In the genomic region with DNA sequence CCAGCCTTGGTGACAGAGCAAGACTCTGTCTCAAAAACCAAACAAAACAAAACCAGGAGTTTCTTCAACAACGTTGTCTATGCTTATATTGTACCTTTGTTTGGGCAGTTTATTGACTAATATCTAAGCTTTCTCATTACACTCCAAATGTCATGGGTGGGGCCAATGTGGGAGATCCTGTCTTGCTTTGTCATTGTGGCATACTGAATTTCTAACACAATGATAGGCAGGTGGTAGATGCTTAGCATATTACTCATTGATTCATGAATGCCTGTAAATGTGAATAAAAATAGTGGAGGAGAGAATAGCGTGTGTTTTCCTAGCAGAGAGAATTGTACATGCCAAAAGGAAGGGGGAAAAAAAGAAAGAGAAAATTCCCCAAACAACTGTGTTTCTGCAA, we compare ENCODE assay signal across 16 cellular contexts.
DNase-seq lines count a peak whose midpoint lies in the region; ATAC-seq and TF ChIP-seq lines count a peak whose summit lies in the region.
"Had no signal": no experiment of that assay in that cellular context is flagged by ENCODE, and none has a peak within 500 bp of the region (broad histone marks: within the 10 kb centered on the region; RNA-seq: fewer than 3 reads in every experiment).

No MANE protein-coding gene starts in this region.

- H3K9me3 ChIP-seq in mesenchymal stem cell (ENCODE audit: control insufficient read depth, low read length): peaks cover 10% of the 10 kb centered on the region
- H3K9me3 ChIP-seq: A549 had no signal

- H3K79me1 ChIP-seq in mesenchymal stem cell (replicated peaks; ENCODE audit: low read length, poor library complexity, severe bottlenecking): no peaks in the 10 kb centered on the region

- peak; percentile 75 for DNase-seq in M059J (ENCODE audit: low read depth)
- peak; percentile 47 for DNase-seq in SW480 (ENCODE audit: low spot score)
- DNase-seq in epithelial cell of esophagus (ENCODE audit: low read depth): peak; percentile 82
- DNase-seq in renal cortical epithelial cell (ENCODE audit: low read depth): peak; percentile 29
- no peak for DNase-seq in germinal center (ENCODE audit: low spot score)
- DNase-seq in GM19238 (ENCODE audit: insufficient read length, low spot score): no peak
- DNase-seq in mesenchymal stem cell: no peak
- DNase-seq: CD8-positive, alpha-beta T cell; COR-L47; DMS53; GF-D8; HCEC 1CT; HFFc6 had no signal

- no peak overlapping the region for H3K27ac ChIP-seq in mesenchymal stem cell (ENCODE audit: low read length, poor library complexity, severe bottlenecking)
- H3K27ac ChIP-seq: A549, HL-60 had no signal

- no peak overlapping the region for H3K4me2 ChIP-seq in mesenchymal stem cell (ENCODE audit: low read length, poor library complexity, severe bottlenecking)
- H3K4me2 ChIP-seq: A549 had no signal

- no peaks in the 10 kb centered on the region for H3K36me3 ChIP-seq in mesenchymal stem cell (ENCODE audit: control insufficient read depth in 1 of 2, insufficient read depth in 2 of 2, low read depth in 1 of 2, low read length in 2 of 2)

- H3K4ac ChIP-seq in mesenchymal stem cell (ENCODE audit: low read depth in 1 of 2, low read length in 2 of 2): no peak overlapping the region

- no peak overlapping the region for H2AK5ac ChIP-seq in mesenchymal stem cell (ENCODE audit: low read length, severe bottlenecking)

- no peak overlapping the region for H2BK12ac ChIP-seq in mesenchymal stem cell (ENCODE audit: low read length in 2 of 2)

- H2AFZ ChIP-seq in mesenchymal stem cell (ENCODE audit: low read depth, low read length): no peak overlapping the region

- H3K27me3 ChIP-seq in mesenchymal stem cell (ENCODE audit: control insufficient read depth in 1 of 2, insufficient read depth in 1 of 2, low read length in 2 of 2): no peaks in the 10 kb centered on the region

- no peak overlapping the region for H4K91ac ChIP-seq in mesenchymal stem cell (ENCODE audit: low read length)

- WGBS in mesenchymal stem cell: 100% methylated on average over 1 of the region's 2 CpGs

- H3K9ac ChIP-seq in mesenchymal stem cell (ENCODE audit: low read length): no peak overlapping the region

- H3K4me3 ChIP-seq in epithelial cell of esophagus (ENCODE audit: low read length) (no peak overlapping the region), mesenchymal stem cell (ENCODE audit: insufficient read depth in 1 of 2, low read depth in 1 of 2, low read length in 2 of 2) (no peak overlapping the region)
- H3K4me3 ChIP-seq: A549 had no signal

- no peak overlapping the region for H3K14ac ChIP-seq in mesenchymal stem cell (ENCODE audit: low read length in 2 of 2)

- no peak overlapping the region for H2BK120ac ChIP-seq in mesenchymal stem cell (ENCODE audit: low read depth, low read length)

- no peak for TF ChIP-seq CTCF in epithelial cell of esophagus (IDR thresholded peaks at IDR 0.05; ENCODE audit: insufficient read depth, low read depth, low read length, missing control alignments)

- no peaks in the 10 kb centered on the region for H3K4me1 ChIP-seq in mesenchymal stem cell (ENCODE audit: control insufficient read depth, insufficient read depth, low read depth, low read length)
- H3K4me1 ChIP-seq: A549 had no signal

- no peak overlapping the region for H2BK15ac ChIP-seq in mesenchymal stem cell (ENCODE audit: low read depth, poor library complexity, severe bottlenecking)

- no peak overlapping the region for H3K18ac ChIP-seq in mesenchymal stem cell (ENCODE audit: low read depth in 1 of 2, low read length in 2 of 2)

- no peak overlapping the region for H3K23ac ChIP-seq in mesenchymal stem cell (ENCODE audit: low read length in 2 of 2)

- ATAC-seq in HG03135 (IDR thresholded peaks at IDR 0.05; ENCODE audit: unreplicated experiment): no peak
- ATAC-seq: A549; CD8-positive, alpha-beta T cell had no signal

- no peak overlapping the region for H4K8ac ChIP-seq in mesenchymal stem cell (ENCODE audit: low read length)

- H2BK5ac ChIP-seq in mesenchymal stem cell (ENCODE audit: low read depth, low read length, poor library complexity, severe bottlenecking): no peak overlapping the region

Comparison
In these comparisons a context has a peak if more than half of its experiments do, and no peak if none do; other contexts are left out.
1. DNase-seq: peak in M059J (single experiment), SW480 (single experiment), epithelial cell of esophagus (single experiment) and renal cortical epithelial cell (single experiment); none in germinal center (single experiment), GM19238 (single experiment) and mesenchymal stem cell (single experiment).